In the genomic region with DNA sequence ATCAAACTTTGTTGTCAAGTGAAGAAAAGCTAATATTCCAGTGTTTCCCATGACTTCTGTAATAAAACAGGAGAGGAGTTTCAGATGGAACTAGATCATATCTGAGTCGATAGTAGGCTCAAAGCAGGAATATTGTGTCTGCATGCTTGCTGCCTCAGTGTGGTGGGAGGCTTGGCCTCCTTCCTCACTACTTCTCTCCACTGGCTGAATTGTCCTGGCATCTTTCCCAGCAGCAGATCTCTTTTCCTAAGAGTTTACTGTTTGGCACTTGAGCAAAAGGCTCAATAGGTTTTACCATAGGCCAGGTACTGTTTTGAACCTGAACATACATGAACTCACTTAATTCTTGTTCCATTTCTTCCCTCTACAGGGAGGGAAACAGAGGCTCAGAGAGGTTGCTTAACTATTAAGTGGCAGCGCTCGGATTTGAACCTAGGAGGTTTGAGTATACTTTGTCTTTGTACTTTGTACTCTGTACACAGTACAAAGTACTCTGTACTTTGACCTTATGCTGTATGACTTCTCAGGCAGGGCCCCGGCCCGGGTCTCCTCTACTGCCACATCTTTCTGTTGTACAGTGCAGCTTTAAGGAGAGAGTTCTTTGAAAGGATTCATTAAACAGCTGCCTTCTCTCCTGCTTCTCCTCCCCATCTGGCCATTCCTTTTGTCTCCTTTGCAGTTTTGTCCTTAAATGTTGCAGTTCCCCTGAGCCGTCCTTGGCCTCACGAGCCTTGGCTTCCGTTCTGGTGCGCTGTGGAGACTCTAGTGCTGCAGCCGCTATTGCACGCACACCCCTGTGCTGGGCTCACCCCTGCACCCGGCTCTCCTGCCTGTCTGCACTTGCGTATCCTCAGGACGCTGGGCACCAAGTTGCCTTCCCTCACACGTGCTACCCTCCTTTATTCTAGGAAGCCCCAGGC, we compare ENCODE assay signal across 11 cellular contexts. TPM values are rescaled to one million over a fixed set of nuclear protein-coding genes. Genes with fewer than 3 reads are reported as not detected.
DNase-seq lines count a peak whose midpoint lies in the region; ATAC-seq and TF ChIP-seq lines count a peak whose summit lies in the region.
"Had no signal": no experiment of that assay in that cellular context is flagged by ENCODE, and none has a peak within 500 bp of the region (broad histone marks: within the 10 kb centered on the region; RNA-seq: fewer than 3 reads in every experiment).

No MANE protein-coding gene starts in this region.

- H2BK20ac ChIP-seq in IMR-90 (ENCODE audit: low read depth, low read length) = no peak overlapping the region

- H3K4me2 ChIP-seq in IMR-90 (ENCODE audit: low read depth, low read length) = no peak overlapping the region
- H3K4me2 ChIP-seq in smooth muscle cell = peak overlapping the region; percentile 26

- CTCF ChIA-PET in IMR-90 (lab: Yijun Ruan, JAX) = no interaction called here

- BruUV-seq in IMR-90 (replicated peaks; lab: Mats Ljungman, UMichigan) = no TSS peak

- no peak overlapping the region for H4K91ac ChIP-seq in IMR-90 (ENCODE audit: insufficient read depth, low read depth, low read length)

- WGBS in IMR-90 (ENCODE audit: extremely low coverage in 2 of 2, insufficient read length in 1 of 2), 2 experiments = 50% methylated on average over 6 of the region's 15 CpGs; no CpG with 5 or more reads in 1 of the 2 experiments
- WGBS in heart left ventricle, 4 donors = 38 to 52% (median 43%) methylated on average over 15 of the region's 15 CpGs
- 95% methylated on average over 12 of the region's 15 CpGs for WGBS in smooth muscle cell (ENCODE audit: low lambda C conversion rate)

- no peak overlapping the region for H4K5ac ChIP-seq in IMR-90 (ENCODE audit: low read depth, low read length)

- POLR2A ChIA-PET in IMR-90 (lab: Charles Lee; ENCODE audit: unreplicated experiment) = no interaction called here

- no peak overlapping the region for H3K23ac ChIP-seq in IMR-90 (ENCODE audit: low read depth, low read length)

- H3K4me3 ChIP-seq in IMR-90 (ENCODE audit: insufficient read depth, low read depth, low read length) = no peak overlapping the region
- peak overlapping the region in 4 of 12 donors; percentile 12 to 38 (median 34) for H3K4me3 ChIP-seq in heart left ventricle
- H3K4me3 ChIP-seq in smooth muscle cell = no peak overlapping the region

- H3K27me3 ChIP-seq in IMR-90 (ENCODE audit: control insufficient read depth, insufficient read depth, low read length) (no peaks in the 10 kb centered on the region), heart left ventricle (no peaks in the 10 kb centered on the region), smooth muscle cell (ENCODE audit: low read depth) (no peaks in the 10 kb centered on the region)

- in situ Hi-C loops in IMR-90 (cut with MboI; ENCODE audit: low sequenced_read_pairs) = no loop called here

- no peak overlapping the region for H4K8ac ChIP-seq in IMR-90 (ENCODE audit: low read depth in 2 of 2, low read length in 2 of 2)

- H2AFZ ChIP-seq in IMR-90 (replicated peaks; ENCODE audit: low read length, poor library complexity) (peak overlapping the region; percentile 9), smooth muscle cell (ENCODE audit: low read depth) (no peak overlapping the region)

- no peak overlapping the region for H3K27ac ChIP-seq in IMR-90 (ENCODE audit: insufficient read depth, low read length)
- H3K27ac ChIP-seq in heart left ventricle = peak overlapping the region; percentile 45 to 90 (median 74)
- no peak overlapping the region for H3K27ac ChIP-seq in smooth muscle cell (ENCODE audit: low read depth)

- no peak overlapping the region for H3K4ac ChIP-seq in IMR-90 (ENCODE audit: low read depth, low read length)

- H4K20me1 ChIP-seq in IMR-90 (ENCODE audit: insufficient read depth, low read length) (0 out of 2 replicates have a peak, but pooled peaks cover 3% of the 10 kb centered on the region), smooth muscle cell (ENCODE audit: low read depth) (no peaks in the 10 kb centered on the region)

- H3F3A ChIP-seq in smooth muscle cell (ENCODE audit: low read depth) = no peaks in the 10 kb centered on the region

- H2BK120ac ChIP-seq in IMR-90 (ENCODE audit: low read depth, low read length) = no peak overlapping the region

- TF ChIP-seq POLR2A in IMR-90 (IDR thresholded peaks at IDR 0.05; ENCODE audit: low read depth, low read length) (no peak), heart left ventricle (IDR thresholded peaks at IDR 0.05) (no peak)

- H2BK15ac ChIP-seq in IMR-90 (ENCODE audit: low read depth, low read length) = no peak overlapping the region

- TF ChIP-seq RAD21 in IMR-90 (IDR thresholded peaks at IDR 0.05; ENCODE audit: low read length) = no peak

- no peak overlapping the region for H3K18ac ChIP-seq in IMR-90 (ENCODE audit: low read depth, low read length)

- H2AK5ac ChIP-seq in IMR-90 (ENCODE audit: low read depth, low read length) = no peak overlapping the region

- TF ChIP-seq CTCF in IMR-90 (conservative IDR thresholded peaks at IDR 0.05; ENCODE audit: low read depth, low read length) (no peak), heart left ventricle (IDR thresholded peaks at IDR 0.05) (no peak), smooth muscle cell (IDR thresholded peaks at IDR 0.05; ENCODE audit: borderline replicate concordance, insufficient read depth, poor library complexity, severe bottlenecking) (no peak)

- intact Hi-C loops in IMR-90 (cut with micrococcal nuclease) = no loop called here
- intact Hi-C loops in heart left ventricle (cut with DNase I) = loop anchor here in 1 of 10 donors (10.0 kb wide), 1 partner anchor 217 kb away; no protein-coding TSS in a partner anchor
- intact Hi-C loops in posterior vena cava (cut with DNase I) = no loop called here

- peaks cover 8% of the 10 kb centered on the region for H3K9me1 ChIP-seq in IMR-90 (ENCODE audit: insufficient read depth, low read length)

- peaks cover 10% of the 10 kb centered on the region for H3K4me1 ChIP-seq in IMR-90 (ENCODE audit: control insufficient read depth, insufficient read depth, low read length)
- peaks cover 0 to 60% (median 30%) of the 10 kb centered on the region in 12 donors for H3K4me1 ChIP-seq in heart left ventricle
- peaks cover 21% of the 10 kb centered on the region for H3K4me1 ChIP-seq in smooth muscle cell (ENCODE audit: low read depth)

- H3K36me3 ChIP-seq in IMR-90 (ENCODE audit: control insufficient read depth, insufficient read depth, low read length) (no peaks in the 10 kb centered on the region), heart left ventricle (no peaks in the 10 kb centered on the region), smooth muscle cell (ENCODE audit: low read depth) (no peaks in the 10 kb centered on the region)

- no peak overlapping the region for H2AK9ac ChIP-seq in IMR-90 (replicated peaks; ENCODE audit: low read depth, low read length, poor library complexity)

- peaks cover 13 to 19% of the 10 kb centered on the region in 2 experiments for H3K79me1 ChIP-seq in IMR-90 (ENCODE audit: low read depth in 1 of 2, low read length in 2 of 2)

- ATAC-seq in IMR-90 (ENCODE audit: low read depth) (peak; percentile 57), SK-N-SH treated with all-trans-retinoic acid at 6 μM for 48 hours (peak; percentile 42), heart left ventricle (peak; percentile 58 to 73 (median 67)), GM21526 (IDR thresholded peaks at IDR 0.05; ENCODE audit: low FRiP score, unreplicated experiment) (no peak)

- no peaks in the 10 kb centered on the region for H3K9me3 ChIP-seq in IMR-90 (ENCODE audit: control insufficient read depth, insufficient read depth, low read length)
- H3K9me3 ChIP-seq in heart left ventricle = no peaks in the 10 kb centered on the region
- H3K9me3 ChIP-seq in smooth muscle cell (replicated peaks; ENCODE audit: low read depth) = no peaks in the 10 kb centered on the region

- no peak overlapping the region for H2BK5ac ChIP-seq in IMR-90 (ENCODE audit: low read depth, low read length, poor library complexity, severe bottlenecking)

- H3K14ac ChIP-seq in IMR-90 (replicated peaks; ENCODE audit: low read depth, low read length) = no peak overlapping the region

- H3K9ac ChIP-seq in IMR-90 (ENCODE audit: low read depth, low read length) (no peak overlapping the region), smooth muscle cell (ENCODE audit: low read depth) (no peak overlapping the region)

- DNase-seq in IMR-90 (peak; percentile 73), heart left ventricle (peak in 4 of 5 donors; percentile 40 to 73 (median 46)), smooth muscle cell (lab: John Stamatoyannopoulos, UW; ENCODE audit: unreplicated experiment) (no peak), D341Med (ENCODE audit: low spot score) (no peak), posterior vena cava (ENCODE audit: low spot score) (no peak), GF-D8 (lab: John Stamatoyannopoulos, UW) (no peak)
- DNase-seq: activated effector memory CD4-positive, alpha-beta T cell treated with Interleukin-2 at 50 U/mL for 16 hours; NCI-H2081; T-helper 9 cell had no signal

- dilution Hi-C loops in IMR-90 (cut with HindIII; ENCODE audit: low sequenced_read_pairs, unreplicated experiment) = no loop called here

- H3K79me2 ChIP-seq in smooth muscle cell (ENCODE audit: low read depth) = peaks cover under 1% of the 10 kb centered on the region

- no peak overlapping the region for H3K56ac ChIP-seq in IMR-90 (ENCODE audit: extremely low read depth, insufficient read depth, low read length)

TF ChIP-seq in IMR-90, 13 proteins besides CTCF, POLR2A, EP300 and RAD21 (continues in another document):
- no peak for TF ChIP-seq MAZ (IDR thresholded peaks at IDR 0.05; ENCODE audit: borderline replicate concordance, low read depth, low read length)
- no peak for TF ChIP-seq RCOR1 (IDR thresholded peaks at IDR 0.05; ENCODE audit: insufficient replicate concordance, low read length)

TF ChIP-seq in SK-N-SH treated with all-trans-retinoic acid at 6 μM for 48 hours, 23 proteins besides CTCF, POLR2A, EP300 and RAD21 (continues in another document):
- TF ChIP-seq GLIS3 (CRISPR knock-in tag; IDR thresholded peaks at IDR 0.05) (no peak), ZC3H10 (CRISPR knock-in tag; IDR thresholded peaks at IDR 0.05) (no peak), ISL1 (CRISPR knock-in tag; IDR thresholded peaks at IDR 0.05) (no peak), OSR1 (CRISPR knock-in tag; IDR thresholded peaks at IDR 0.05) (no peak)

RNA-seq across cellular contexts. Expression of gene B3GLCT, which starts 8.1 kb away (rescaled TPM):
- total RNA-seq in IMR-90 (2012; rRNA removed) (4.5 and 5.8 TPM in 2 replicates), heart left ventricle (10 to 100 TPM in 8 of 9 donors, 1 to 10 TPM in 1; 9.5 to 27.2 (median 20.9) TPM), smooth muscle cell (16.5 and 17.7 TPM in 2 replicates), posterior vena cava (1 to 10 TPM; 5.6 to 7.3 TPM)
- polyA plus RNA-seq in IMR-90 (2012; rRNA removed) (1.7 and 2.0 TPM in 2 replicates), heart left ventricle (1 to 10 TPM; 5.5 to 5.7 TPM), smooth muscle cell (8.0 and 8.8 TPM in 2 replicates)
- polyA plus RNA-seq in IMR-90 (2012; cell fraction: cytosol; rRNA removed) = 0.51 and 0.70 TPM in 2 replicates
- 0.20 and 1.0 TPM in 2 replicates for polyA plus RNA-seq in IMR-90 (2012; cell fraction: nucleus; rRNA removed; ENCODE audit: low replicate concordance)

RNA-seq across cellular contexts. Expression of gene HSPH1, which starts 46.2 kb away (rescaled TPM):
- 40.3 and 58.3 TPM in 2 replicates for total RNA-seq in IMR-90 (2012; rRNA removed)
- polyA plus RNA-seq in IMR-90 (2012; rRNA removed) = 35.4 and 36.8 TPM in 2 replicates
- 6.7 and 13.1 TPM in 2 replicates for polyA plus RNA-seq in IMR-90 (2012; cell fraction: cytosol; rRNA removed)
- polyA plus RNA-seq in IMR-90 (2012; cell fraction: nucleus; rRNA removed; ENCODE audit: low replicate concordance) = 8.7 and 30.2 TPM in 2 replicates
- total RNA-seq in heart left ventricle = 10 to 100 TPM; 24.6 to 88.1 (median 44.5) TPM
- polyA plus RNA-seq in heart left ventricle = 10 to 100 TPM; 32.5 to 55.3 TPM
- 62.7 and 81.4 TPM in 2 replicates for total RNA-seq in smooth muscle cell
- 39.2 and 45.4 TPM in 2 replicates for polyA plus RNA-seq in smooth muscle cell
- total RNA-seq in posterior vena cava = 10 to 100 TPM; 42.3 to 54.1 TPM

Comparison
In these comparisons a context has a peak if more than half of its experiments do, and no peak if none do; other contexts are left out.
1. DNase-seq: peak in IMR-90 (single experiment) and heart left ventricle (4 of 5); none in smooth muscle cell (single experiment), D341Med (single experiment), posterior vena cava (single experiment) and GF-D8 (single experiment).
2. H3K27ac ChIP-seq: peak in heart left ventricle (12 of 12); none in IMR-90 (single experiment) and smooth muscle cell (single experiment).